Comparison of ENCODE assay signal across 31 cellular contexts in genomic region chr11:8501838-8502237, GRCh38.
"Had no signal": no experiment of that assay in that cellular context is flagged by ENCODE, and none has a peak within 500 bp of the region (broad histone marks: within the 10 kb centered on the region; RNA-seq: fewer than 3 reads in every experiment).

No MANE protein-coding gene starts in this region.

- DNase-seq: activated CD4-positive, alpha-beta memory T cell treated with anti-CD3 and anti-CD28 coated beads for 36 hours; activated CD4-positive, alpha-beta T cell treated with anti-CD3 and anti-CD28 coated beads, Interleukin-2, amount 10 ng/mL, durations not matched to agents 24 days and 14 days; activated CD4-positive, CD25-positive, alpha-beta regulatory T cell treated with anti-CD3 and anti-CD28 coated beads, Interleukin-2, amount 50 U/mL, for 72 hours; activated CD8-positive, alpha-beta memory T cell treated with anti-CD3 and anti-CD28 coated beads, Interleukin-2, amount 50 U/mL, for 4 hours; activated effector memory CD4-positive, alpha-beta T cell treated with anti-CD3 and anti-CD28 coated beads, Interleukin-2, amount 50 U/mL, for 16 hours; activated naive CD4-positive, alpha-beta T cell treated with anti-CD3 and anti-CD28 coated beads for 36 hours; activated naive CD8-positive, alpha-beta T cell treated with anti-CD3 and anti-CD28 coated beads for 36 hours; activated T-cell treated with anti-CD3 and anti-CD28 coated beads, Interleukin-2, amount 50 U/mL, for 1 hour; amniotic stem cell; esophagus squamous epithelium; head of caudate nucleus; hippocampal formation; kidney; left colon; midbrain; naive thymus-derived CD4-positive, alpha-beta T cell; nucleus accumbens; pancreas; psoas muscle; sigmoid colon; stimulated activated CD4-positive, alpha-beta T cell treated with anti-CD3 and anti-CD28 coated beads, Interleukin-1b, Interleukin-23, amount 100 ng/mL, for 48 hours; stimulated activated CD4-positive, alpha-beta T cell treated with anti-CD3 and anti-CD28 coated beads, Interleukin-4, amount 100 ng/mL, for 4 hours; stimulated activated CD8-positive, alpha-beta memory T cell treated with anti-CD3 and anti-CD28 coated beads, Interleukin-4, amount 100 ng/mL, for 48 hours; stimulated activated naive CD8-positive, alpha-beta T cell treated with anti-CD3 and anti-CD28 coated beads, Interleukin-15, amount 100 ng/mL, for 72 hours; T-helper 17 cell; T1000; tibial artery; upper lobe of right lung; WERI-Rb-1 had no signal

- H3K36me3 ChIP-seq: esophagus squamous epithelium, pancreas, sigmoid colon, tibial artery, upper lobe of right lung, WERI-Rb-1 had no signal

- H3K4me3 ChIP-seq: esophagus squamous epithelium, pancreas, psoas muscle, sigmoid colon, smooth muscle cell, tibial artery, upper lobe of right lung had no signal

- H3K27ac ChIP-seq: pancreas, psoas muscle, sigmoid colon, tibial artery, upper lobe of right lung, WERI-Rb-1 had no signal

- H3K4me1 ChIP-seq: psoas muscle, tibial artery, upper lobe of right lung had no signal

- H3K4me2 ChIP-seq: smooth muscle cell had no signal

- H3K27me3 ChIP-seq: esophagus squamous epithelium, pancreas, sigmoid colon, tibial artery, upper lobe of right lung had no signal

- ATAC-seq: left colon; naive thymus-derived CD4-positive, alpha-beta T cell; pancreas; psoas muscle; stimulated activated memory B cell treated with anti-CD40 and anti-IgM and Interleukin-4, amounts not matched to agents 10 μg/mL and 1 μg/mL and 100 μg/mL, for 72 hours; stimulated activated naive CD8-positive, alpha-beta T cell treated with anti-CD3 and anti-CD28 coated beads, Interleukin-15, amount 100 ng/mL, for 72 hours; T-helper 17 cell; upper lobe of right lung had no signal

- H3K9me3 ChIP-seq: esophagus squamous epithelium, pancreas had no signal
